ENCODE assay signal across 16 cellular contexts in the genomic region with DNA sequence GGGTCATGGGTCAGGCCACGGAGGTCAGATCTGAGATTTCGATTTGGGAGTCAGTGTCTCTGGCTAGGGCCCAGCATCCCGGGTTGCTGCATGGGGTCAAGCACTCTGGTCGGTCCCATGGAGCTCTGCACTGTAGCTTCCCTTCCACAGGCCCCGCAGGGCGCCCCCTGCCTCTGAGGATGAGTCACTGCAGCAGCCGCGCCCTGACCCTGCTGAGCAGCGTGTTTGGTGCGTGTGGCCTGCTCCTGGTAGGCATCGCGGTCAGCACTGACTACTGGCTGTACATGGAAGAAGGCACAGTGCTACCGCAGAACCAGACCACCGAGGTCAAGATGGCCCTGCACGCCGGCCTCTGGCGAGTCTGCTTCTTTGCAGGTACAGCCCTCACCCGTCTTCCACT. TPM values are rescaled to one million over a fixed set of nuclear protein-coding genes. Genes with fewer than 3 reads are reported as not detected.
A peak's percentile ranks its signal among the peaks of the same experiment; 100 is the strongest.
DNase-seq lines count a peak whose midpoint lies in the region; ATAC-seq and TF ChIP-seq lines count a peak whose summit lies in the region.
"Had no signal": no experiment of that assay in that cellular context is flagged by ENCODE, and none has a peak within 500 bp of the region (broad histone marks: within the 10 kb centered on the region; RNA-seq: fewer than 3 reads in every experiment).

No MANE protein-coding gene starts in this region.

- H3K27me3 ChIP-seq in left ventricle myocardium inferior (ENCODE audit: low read depth) (peaks cover 78% of the 10 kb centered on the region), aorta (ENCODE audit: control insufficient read depth in 1 of 2, insufficient read depth in 2 of 2, low read length in 1 of 2) (no peaks in the 10 kb centered on the region)

- ATAC-seq in left cardiac atrium (no peak), aorta (ENCODE audit: low FRiP score) (no peak)
- ATAC-seq: gastroesophageal sphincter, left ventricle myocardium superior had no signal

- H3K4me3 ChIP-seq in left ventricle myocardium inferior (no peak overlapping the region), NB4 (ENCODE audit: low read depth, low read length) (no peak overlapping the region), aorta (ENCODE audit: low read length in 2 of 2) (no peak overlapping the region)
- H3K4me3 ChIP-seq: BLaER1 treated with 17β-estradiol and CSF1 and Interleukin-3, amounts not matched to agents 10 nM and 100 nM; gastroesophageal sphincter; ovary; stomach had no signal

- no peaks in the 10 kb centered on the region for H3K9me3 ChIP-seq in left ventricle myocardium inferior (replicated peaks)
- H3K9me3 ChIP-seq in aorta (ENCODE audit: control insufficient read depth, low read length), result no peaks in the 10 kb centered on the region
- H3K9me3 ChIP-seq: BLaER1 treated with 17β-estradiol and CSF1 and Interleukin-3, amounts not matched to agents 10 nM and 100 nM; gastroesophageal sphincter; ovary; stomach had no signal

- H3K9me3 Mint-ChIP-seq in endothelial cell (ENCODE audit: unreplicated experiment) (peaks cover 1% of the 10 kb centered on the region), type B pancreatic cell (no peaks in the 10 kb centered on the region)

- 64 to 72% methylated on average over 18 of the region's 18 CpGs for WGBS in aorta, 2 donors

- H3K36me3 ChIP-seq in left ventricle myocardium inferior, result no peaks in the 10 kb centered on the region
- H3K36me3 ChIP-seq in aorta (ENCODE audit: control insufficient read depth in 1 of 2, insufficient read depth in 2 of 2, low read length in 1 of 2), result no peaks in the 10 kb centered on the region
- H3K36me3 ChIP-seq: BLaER1 treated with 17β-estradiol and CSF1 and Interleukin-3, amounts not matched to agents 10 nM and 100 nM; gastroesophageal sphincter; ovary; stomach had no signal

- H3K4me1 ChIP-seq in left ventricle myocardium inferior (peaks cover 17% of the 10 kb centered on the region), aorta (ENCODE audit: control insufficient read depth in 1 of 2, insufficient read depth in 2 of 2, low read length in 2 of 2) (no peaks in the 10 kb centered on the region)

- H3K36me3 Mint-ChIP-seq in endothelial cell (ENCODE audit: low read depth, unreplicated experiment) (peaks cover 11% of the 10 kb centered on the region), type B pancreatic cell (no peaks in the 10 kb centered on the region)

- no peak overlapping the region for H3K4me3 Mint-ChIP-seq in endothelial cell (ENCODE audit: unreplicated experiment)
- H3K4me3 Mint-ChIP-seq in type B pancreatic cell, result no peak overlapping the region

- DNase-seq in left ventricle myocardium inferior (no peak), left cardiac atrium (no peak), NB4 (ENCODE audit: low read depth) (peak; percentile 28), endothelial cell (ENCODE audit: low spot score) (peak; percentile 47), type B pancreatic cell (ENCODE audit: extremely low spot score, unreplicated experiment) (no peak), COR-L47 (lab: John Stamatoyannopoulos, UW) (no peak), aorta (no peak)
- no peak for DNase-seq in activated naive CD4-positive, alpha-beta T cell (lab: John Stamatoyannopoulos, UW)
- DNase-seq: central memory CD4-positive, alpha-beta T cell; left ventricle myocardium superior; NCI-H1105 treated with DMSO at 0.1 percent for 48 hours; ovary; stomach; T-helper 9 cell had no signal

- no peak overlapping the region for H3K27ac Mint-ChIP-seq in endothelial cell (ENCODE audit: unreplicated experiment)
- H3K27ac Mint-ChIP-seq in type B pancreatic cell, result no peak overlapping the region

- H3K27ac ChIP-seq in left ventricle myocardium inferior (replicated peaks) (no peak overlapping the region), aorta (ENCODE audit: low read depth in 1 of 2, low read length in 2 of 2) (no peak overlapping the region)
- H3K27ac ChIP-seq: BLaER1 treated with 17β-estradiol and CSF1 and Interleukin-3, amounts not matched to agents 10 nM and 100 nM; gastroesophageal sphincter; ovary; stomach had no signal

- intact Hi-C loops in left ventricle myocardium inferior (cut with micrococcal nuclease) (no loop called here), left cardiac atrium (cut with DNase I) (no loop called here), aorta (cut with DNase I) (no loop called here)

- H3K27me3 Mint-ChIP-seq in endothelial cell (ENCODE audit: unreplicated experiment) (peaks cover 24% of the 10 kb centered on the region), type B pancreatic cell (peaks cover 61% of the 10 kb centered on the region)

- H3K4me1 Mint-ChIP-seq in endothelial cell (ENCODE audit: unreplicated experiment) (peaks cover 15% of the 10 kb centered on the region), type B pancreatic cell (ENCODE audit: unreplicated experiment) (peaks cover 10% of the 10 kb centered on the region)

- TF ChIP-seq POLR2A in NB4 (IDR thresholded peaks at IDR 0.05; ENCODE audit: extremely low read depth, insufficient read length), result no peak

- TF ChIP-seq CTCF in left ventricle myocardium inferior (IDR thresholded peaks at IDR 0.05; ENCODE audit: borderline replicate concordance) (peak; percentile 11), NB4 (IDR thresholded peaks at IDR 0.05; ENCODE audit: low read depth, low read length) (peak; percentile 43), endothelial cell (IDR thresholded peaks at IDR 0.05; ENCODE audit: unreplicated experiment) (peak; percentile 66), type B pancreatic cell (conservative IDR thresholded peaks at IDR 0.05) (peak; percentile 60)

RNA-seq across cellular contexts. Expression of gene CACNG7, which starts 3.6 kb away (rescaled TPM):
- total RNA-seq in left ventricle myocardium inferior, result not detected
- total RNA-seq in left cardiac atrium, result not detected
- 0.51 TPM for total RNA-seq in endothelial cell (ENCODE audit: unreplicated experiment)
- total RNA-seq in type B pancreatic cell (ENCODE audit: low replicate concordance), result 0.67 and 6.0 TPM in 2 replicates
- not detected for total RNA-seq in aorta
- polyA plus RNA-seq in aorta, result not detected
- total RNA-seq: gastroesophageal sphincter, left ventricle myocardium superior, ovary, stomach had no signal

RNA-seq across cellular contexts. Expression of gene PRKCG, which starts 30.7 kb away (rescaled TPM):
- not detected for total RNA-seq in left ventricle myocardium inferior
- not detected for total RNA-seq in left cardiac atrium
- total RNA-seq in endothelial cell (ENCODE audit: unreplicated experiment), result 0.92 TPM
- 2.4 and 3.1 TPM in 2 replicates for total RNA-seq in type B pancreatic cell (ENCODE audit: low replicate concordance)
- total RNA-seq in aorta, result 1 to 10 TPM in 1 of 2 donors, not detected in 1; 1.2 TPM
- not detected for polyA plus RNA-seq in aorta
- total RNA-seq: gastroesophageal sphincter, left ventricle myocardium superior, stomach had no signal

RNA-seq across cellular contexts. Expression of gene MYADM, which starts 45.0 kb away (rescaled TPM):
- 96.0 TPM for total RNA-seq in left ventricle myocardium inferior
- total RNA-seq in left cardiac atrium, result 100 to 1,000 TPM; 106 to 209 TPM
- total RNA-seq in endothelial cell (ENCODE audit: unreplicated experiment), result 123 TPM
- 69.5 and 73.5 TPM in 2 replicates for total RNA-seq in type B pancreatic cell (ENCODE audit: low replicate concordance)
- total RNA-seq in aorta, result 100 to 1,000 TPM; 234 to 377 TPM
- polyA plus RNA-seq in aorta, result 100 to 1,000 TPM in 1 of 2 donors, 10 to 100 TPM in 1; 59.2 to 134 TPM

RNA-seq across cellular contexts. Expression of gene CACNG8, which starts 50.1 kb away (rescaled TPM):
- total RNA-seq in left ventricle myocardium inferior (0.16 TPM), left cardiac atrium (under 1 TPM; 0.06 to 0.29 TPM), endothelial cell (ENCODE audit: unreplicated experiment) (12.9 TPM), type B pancreatic cell (ENCODE audit: low replicate concordance) (0.05 and 0.97 TPM in 2 replicates), aorta (under 1 TPM; 0.23 to 0.33 TPM)
- under 1 TPM; under 0.01 to 0.05 TPM for polyA plus RNA-seq in aorta

Comparison
In these comparisons a context has a peak if more than half of its experiments do, and no peak if none do; other contexts are left out.
1. DNase-seq: peak in NB4 (single experiment) and endothelial cell (single experiment); none in left ventricle myocardium inferior (single experiment), left cardiac atrium (single experiment), type B pancreatic cell (single experiment), activated naive CD4-positive, alpha-beta T cell (0 of 4), COR-L47 (single experiment) and aorta (0 of 2).
2. CTCF ChIP-seq: peak in every context shown above with its lines; median percentile 66 in endothelial cell; 60 in type B pancreatic cell; 43 in NB4; 11 in left ventricle myocardium inferior.